In the genomic region with DNA sequence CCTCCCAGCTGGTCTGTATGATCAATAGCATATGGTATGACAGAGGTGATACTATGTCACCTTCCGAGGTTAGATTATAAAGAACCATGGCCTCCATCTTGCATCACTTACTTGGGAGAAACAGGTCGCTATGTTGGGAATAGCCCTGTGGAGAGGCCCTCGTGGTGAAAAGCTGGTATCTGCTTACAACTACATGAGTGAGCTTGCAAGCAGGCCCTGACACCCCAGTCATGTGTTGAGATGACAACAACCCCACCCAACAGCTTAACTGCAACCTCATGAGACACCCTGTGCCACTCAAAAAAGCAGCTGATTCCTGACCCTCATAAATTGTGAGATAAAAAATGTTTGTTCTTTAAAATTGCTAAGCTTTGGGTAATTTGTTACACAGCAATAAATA, we compare ENCODE assay signal across 1 cellular context.
TF ChIP-seq lines count a peak whose summit lies in the region.

No MANE protein-coding gene starts in this region.

TF ChIP-seq in K562, 482 proteins besides CTCF, POLR2A, EP300 and RAD21 (continued from another document):
- TF ChIP-seq GATAD2B (IDR thresholded peaks at IDR 0.05; ENCODE audit: borderline replicate concordance) (no peak), ESRRB (CRISPR knock-in tag; IDR thresholded peaks at IDR 0.05; ENCODE audit: borderline replicate concordance) (no peak), SLC30A9 (CRISPR knock-in tag; IDR thresholded peaks at IDR 0.05) (no peak), HNRNPK (IDR thresholded peaks at IDR 0.05; ENCODE audit: low read depth, low read length, poor library complexity, severe bottlenecking) (no peak), EWSR1 (IDR thresholded peaks at IDR 0.05; ENCODE audit: borderline replicate concordance, low read depth, partially characterized antibody) (no peak), BRD9 (IDR thresholded peaks at IDR 0.05; ENCODE audit: low read depth, partially characterized antibody) (no peak)
- TF ChIP-seq, protein P1, sequence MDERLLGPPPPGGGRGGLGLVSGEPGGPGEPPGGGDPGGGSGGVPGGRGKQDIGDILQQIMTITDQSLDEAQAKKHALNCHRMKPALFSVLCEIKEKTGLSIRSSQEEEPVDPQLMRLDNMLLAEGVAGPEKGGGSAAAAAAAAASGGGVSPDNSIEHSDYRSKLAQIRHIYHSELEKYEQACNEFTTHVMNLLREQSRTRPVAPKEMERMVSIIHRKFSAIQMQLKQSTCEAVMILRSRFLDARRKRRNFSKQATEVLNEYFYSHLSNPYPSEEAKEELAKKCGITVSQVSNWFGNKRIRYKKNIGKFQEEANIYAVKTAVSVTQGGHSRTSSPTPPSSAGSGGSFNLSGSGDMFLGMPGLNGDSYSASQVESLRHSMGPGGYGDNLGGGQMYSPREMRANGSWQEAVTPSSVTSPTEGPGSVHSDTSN (CRISPR knock-in tag; IDR thresholded peaks at IDR 0.05; ENCODE audit: low read depth): no peak
- TF ChIP-seq, protein P1 (tag; conservative IDR thresholded peaks at IDR 0.05; ENCODE audit: low read depth): peak; percentile 47; the same call in 1 of the 2 replicates
- TF ChIP-seq, protein P2, sequence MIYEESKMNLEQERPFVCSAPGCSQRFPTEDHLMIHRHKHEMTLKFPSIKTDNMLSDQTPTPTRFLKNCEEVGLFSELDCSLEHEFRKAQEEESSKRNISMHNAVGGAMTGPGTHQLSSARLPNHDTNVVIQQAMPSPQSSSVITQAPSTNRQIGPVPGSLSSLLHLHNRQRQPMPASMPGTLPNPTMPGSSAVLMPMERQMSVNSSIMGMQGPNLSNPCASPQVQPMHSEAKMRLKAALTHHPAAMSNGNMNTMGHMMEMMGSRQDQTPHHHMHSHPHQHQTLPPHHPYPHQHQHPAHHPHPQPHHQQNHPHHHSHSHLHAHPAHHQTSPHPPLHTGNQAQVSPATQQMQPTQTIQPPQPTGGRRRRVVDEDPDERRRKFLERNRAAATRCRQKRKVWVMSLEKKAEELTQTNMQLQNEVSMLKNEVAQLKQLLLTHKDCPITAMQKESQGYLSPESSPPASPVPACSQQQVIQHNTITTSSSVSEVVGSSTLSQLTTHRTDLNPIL (CRISPR knock-in tag; IDR thresholded peaks at IDR 0.05): no peak
- TF ChIP-seq, protein P3, sequence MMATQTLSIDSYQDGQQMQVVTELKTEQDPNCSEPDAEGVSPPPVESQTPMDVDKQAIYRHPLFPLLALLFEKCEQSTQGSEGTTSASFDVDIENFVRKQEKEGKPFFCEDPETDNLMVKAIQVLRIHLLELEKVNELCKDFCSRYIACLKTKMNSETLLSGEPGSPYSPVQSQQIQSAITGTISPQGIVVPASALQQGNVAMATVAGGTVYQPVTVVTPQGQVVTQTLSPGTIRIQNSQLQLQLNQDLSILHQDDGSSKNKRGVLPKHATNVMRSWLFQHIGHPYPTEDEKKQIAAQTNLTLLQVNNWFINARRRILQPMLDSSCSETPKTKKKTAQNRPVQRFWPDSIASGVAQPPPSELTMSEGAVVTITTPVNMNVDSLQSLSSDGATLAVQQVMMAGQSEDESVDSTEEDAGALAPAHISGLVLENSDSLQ (IDR thresholded peaks at IDR 0.05): peak; percentile 30; the same call in 1 of the 2 replicates
